8 cellular contexts compared by ENCODE assay signal in genomic region chr1:53485478-53486394, GRCh38. TPM values are rescaled to one million over a fixed set of nuclear protein-coding genes. Genes with fewer than 3 reads are reported as not detected.
DNase-seq lines count a peak whose midpoint lies in the region; ATAC-seq and TF ChIP-seq lines count a peak whose summit lies in the region.

No MANE protein-coding gene starts in this region.

- H3K27ac ChIP-seq in OCI-LY3 (ENCODE audit: low read length) (no peak overlapping the region), esophagus squamous epithelium (no peak overlapping the region), neural cell (ENCODE audit: low read length) (no peak overlapping the region), stomach (no peak overlapping the region)

- 18 to 21% methylated on average over 15 to 17 of the region's 27 CpGs for WGBS in esophagus squamous epithelium, 2 donors
- 21 to 25% (median 23%) methylated on average over 23 to 27 of the region's 27 CpGs for WGBS in stomach, 5 donors

- H3K9me3 ChIP-seq in OCI-LY3 (ENCODE audit: insufficient read depth, low read length) (no peaks in the 10 kb centered on the region), esophagus squamous epithelium (no peaks in the 10 kb centered on the region), neural cell (ENCODE audit: low read length) (no peaks in the 10 kb centered on the region), stomach (peaks cover 0 to 4% (median 0%) of the 10 kb centered on the region in 4 donors)

- H3K27me3 ChIP-seq in OCI-LY3 (ENCODE audit: low read depth, low read length) (peaks cover 14% of the 10 kb centered on the region), esophagus squamous epithelium (peaks cover 0 to 82% (median 0%) of the 10 kb centered on the region in 4 donors), neural cell (ENCODE audit: insufficient read depth, low read depth, low read length) (no peaks in the 10 kb centered on the region), stomach (peaks cover 0 to 42% (median 28%) of the 10 kb centered on the region in 3 donors)

- H3K4me1 ChIP-seq in OCI-LY3 (ENCODE audit: low read length) (peaks cover 5% of the 10 kb centered on the region; the same call in 1 of the 2 replicates), esophagus squamous epithelium (peaks cover 0 to 6% (median 5%) of the 10 kb centered on the region in 3 donors), stomach (peaks cover 0 to 7% (median 4%) of the 10 kb centered on the region in 4 donors)

- ATAC-seq in HG03095 (IDR thresholded peaks at IDR 0.05; ENCODE audit: unreplicated experiment) = no peak

- TF ChIP-seq POLR2A in esophagus squamous epithelium (IDR thresholded peaks at IDR 0.05) = no peak
- no peak for TF ChIP-seq POLR2A in stomach (IDR thresholded peaks at IDR 0.05)

- DNase-seq in COR-L47 (lab: John Stamatoyannopoulos, UW) (peak; percentile 79), esophagus squamous epithelium (lab: John Stamatoyannopoulos, UW) (no peak), stomach (peak; percentile 82)
- DNase-seq in activated T-cell treated with anti-CD3 and anti-CD28 coated beads, Interleukin-2, amount 50 U/mL, for 1 hour = peak; percentile 64

- H3K4me3 ChIP-seq in OCI-LY3 (ENCODE audit: low read length) (peak overlapping the region; percentile 70), esophagus squamous epithelium (no peak overlapping the region), neural cell (ENCODE audit: low read length) (no peak overlapping the region), stomach (no peak overlapping the region)

- TF ChIP-seq CTCF in OCI-LY3 (IDR thresholded peaks at IDR 0.05; ENCODE audit: low read depth, low read length) (peak; percentile 75), esophagus squamous epithelium (IDR thresholded peaks at IDR 0.05) (peak; percentile 56 to 83 (median 79)), neural cell (IDR thresholded peaks at IDR 0.05; ENCODE audit: poor library complexity, severe bottlenecking) (peak; percentile 97), stomach (IDR thresholded peaks at IDR 0.05) (peak in 5 of 7 experiments; percentile 75 to 85 (median 77))

- H3K9me2 ChIP-seq in neural cell (ENCODE audit: insufficient read depth, low read length) = no peaks in the 10 kb centered on the region

- H4K20me1 ChIP-seq in OCI-LY3 (ENCODE audit: insufficient read depth, low read length) (no peaks in the 10 kb centered on the region), neural cell (ENCODE audit: insufficient read depth) (no peaks in the 10 kb centered on the region)

- TF ChIP-seq EP300 in Ishikawa (IDR thresholded peaks at IDR 0.05; ENCODE audit: borderline replicate concordance) (no peak), neural cell (conservative IDR thresholded peaks at IDR 0.05; ENCODE audit: poor library complexity, severe bottlenecking) (no peak), stomach (IDR thresholded peaks at IDR 0.05) (no peak)

- TF ChIP-seq RAD21 in Ishikawa (IDR thresholded peaks at IDR 0.05; ENCODE audit: low read depth) (peak; percentile 98), neural cell (conservative IDR thresholded peaks at IDR 0.05) (peak; percentile 99)

- 0 out of 2 replicates have a peak overlapping the region, but pooled peaks have one; percentile 27 for H3K9ac ChIP-seq in OCI-LY3 (ENCODE audit: low read length)
- H3K9ac ChIP-seq in neural cell (ENCODE audit: low read length) = no peak overlapping the region

- H3F3A ChIP-seq in neural cell (ENCODE audit: insufficient read depth, low read length, poor library complexity, severe bottlenecking) = no peaks in the 10 kb centered on the region

- H3K4me2 ChIP-seq in OCI-LY3 (ENCODE audit: low read length) (peak overlapping the region; percentile 93), neural cell (ENCODE audit: low read length) (no peak overlapping the region)

- no peaks in the 10 kb centered on the region for H3K36me3 ChIP-seq in OCI-LY3 (replicated peaks; ENCODE audit: low read depth, low read length)
- H3K36me3 ChIP-seq in esophagus squamous epithelium = no peaks in the 10 kb centered on the region
- H3K36me3 ChIP-seq in neural cell (ENCODE audit: insufficient read depth, low read length) = no peaks in the 10 kb centered on the region
- no peaks in the 10 kb centered on the region for H3K36me3 ChIP-seq in stomach

- no peaks in the 10 kb centered on the region for H3K79me2 ChIP-seq in OCI-LY3 (ENCODE audit: low read length)
- H3K79me2 ChIP-seq in neural cell (replicated peaks; ENCODE audit: insufficient read depth, low read length) = no peaks in the 10 kb centered on the region

- H2AFZ ChIP-seq in OCI-LY3 (ENCODE audit: low read depth, low read length) = peak overlapping the region; percentile 82; the same call in 1 of the 2 replicates
- H2AFZ ChIP-seq in neural cell (ENCODE audit: low read depth, low read length) = no peak overlapping the region

- intact Hi-C loops in esophagus squamous epithelium (cut with DNase I) = loop anchor here (10.0 kb wide), 1 partner anchor 269 kb away; no protein-coding TSS in a partner anchor
- intact Hi-C loops in stomach (cut with DNase I; ENCODE audit: low total_unique reads) = loop anchor here (10.0 kb wide), 1 partner anchor 199 kb away; no protein-coding TSS in a partner anchor

TF ChIP-seq in Ishikawa, 13 proteins besides CTCF, POLR2A, EP300 and RAD21 (continues in another document):
- TF ChIP-seq TEAD4 (IDR thresholded peaks at IDR 0.05) = no peak
- no peak for TF ChIP-seq EGR1 (IDR thresholded peaks at IDR 0.05)
- TF ChIP-seq REST (IDR thresholded peaks at IDR 0.05; ENCODE audit: low read depth) = no peak
- TF ChIP-seq NFIC (IDR thresholded peaks at IDR 0.05) = no peak
- no peak for TF ChIP-seq TCF12 (IDR thresholded peaks at IDR 0.05; ENCODE audit: low read depth)
- TF ChIP-seq ZBTB7A (IDR thresholded peaks at IDR 0.05; ENCODE audit: low read depth) = no peak
- no peak for TF ChIP-seq FOXM1 (IDR thresholded peaks at IDR 0.05; ENCODE audit: borderline replicate concordance, low read depth)
- no peak for TF ChIP-seq YY1 (IDR thresholded peaks at IDR 0.05; ENCODE audit: low read depth)
- TF ChIP-seq CREB1 (IDR thresholded peaks at IDR 0.05; ENCODE audit: low read depth) = no peak

TF ChIP-seq in neural cell, 6 proteins besides CTCF, POLR2A, EP300 and RAD21:
- no peak for TF ChIP-seq POLR2AphosphoS5 (IDR thresholded peaks at IDR 0.05)
- TF ChIP-seq SMC3 (conservative IDR thresholded peaks at IDR 0.05; ENCODE audit: poor library complexity) = peak; percentile 96
- TF ChIP-seq EZH2 (IDR thresholded peaks at IDR 0.05; ENCODE audit: borderline replicate concordance, insufficient read depth, low read length, poor library complexity, severe bottlenecking) = no peak
- TF ChIP-seq REST (IDR thresholded peaks at IDR 0.05; ENCODE audit: borderline replicate concordance) = no peak
- no peak for TF ChIP-seq TAF1 (IDR thresholded peaks at IDR 0.05; ENCODE audit: low read depth)
- TF ChIP-seq MXI1 (conservative IDR thresholded peaks at IDR 0.05; ENCODE audit: poor library complexity, severe bottlenecking) = peak; percentile 48

RNA-seq across cellular contexts. Expression of gene DMRTB1, which starts 26.5 kb away (rescaled TPM):
- total RNA-seq in esophagus squamous epithelium (not detected), stomach (not detected)
- polyA plus RNA-seq in neural cell (not detected in 2 replicates), stomach (not detected)
- not detected in 2 replicates for polyA minus RNA-seq in neural cell
